Comparison of ENCODE assay signal across 1 cellular context in the genomic region with DNA sequence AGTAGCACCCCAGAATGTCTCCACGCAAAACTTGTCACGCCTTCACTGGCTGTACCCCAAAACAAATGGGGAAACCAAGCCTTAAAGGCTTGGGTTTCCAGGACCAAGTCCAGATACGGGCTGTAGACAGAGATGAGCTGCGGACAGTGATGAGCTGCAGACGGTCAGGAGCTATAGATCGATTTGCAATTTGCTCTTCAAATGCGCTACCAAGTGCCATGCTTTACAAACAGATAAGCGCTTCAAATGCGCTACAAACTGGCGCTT.
TF ChIP-seq lines count a peak whose summit lies in the region.

No MANE protein-coding gene starts in this region.

TF ChIP-seq in K562, 482 proteins besides CTCF, POLR2A, EP300 and RAD21 (continued from another document):
- TF ChIP-seq, protein P1, sequence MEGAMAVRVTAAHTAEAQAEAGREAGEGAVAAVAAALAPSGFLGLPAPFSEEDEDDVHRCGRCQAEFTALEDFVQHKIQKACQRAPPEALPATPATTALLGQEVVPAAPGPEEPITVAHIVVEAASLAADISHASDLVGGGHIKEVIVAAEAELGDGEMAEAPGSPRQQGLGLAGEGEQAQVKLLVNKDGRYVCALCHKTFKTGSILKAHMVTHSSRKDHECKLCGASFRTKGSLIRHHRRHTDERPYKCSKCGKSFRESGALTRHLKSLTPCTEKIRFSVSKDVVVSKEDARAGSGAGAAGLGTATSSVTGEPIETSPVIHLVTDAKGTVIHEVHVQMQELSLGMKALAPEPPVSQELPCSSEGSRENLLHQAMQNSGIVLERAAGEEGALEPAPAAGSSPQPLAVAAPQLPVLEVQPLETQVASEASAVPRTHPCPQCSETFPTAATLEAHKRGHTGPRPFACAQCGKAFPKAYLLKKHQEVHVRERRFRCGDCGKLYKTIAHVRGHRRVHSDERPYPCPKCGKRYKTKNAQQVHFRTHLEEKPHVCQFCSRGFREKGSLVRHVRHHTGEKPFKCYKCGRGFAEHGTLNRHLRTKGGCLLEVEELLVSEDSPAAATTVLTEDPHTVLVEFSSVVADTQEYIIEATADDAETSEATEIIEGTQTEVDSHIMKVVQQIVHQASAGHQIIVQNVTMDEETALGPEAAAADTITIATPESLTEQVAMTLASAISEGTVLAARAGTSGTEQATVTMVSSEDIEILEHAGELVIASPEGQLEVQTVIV (CRISPR knock-in tag; IDR thresholded peaks at IDR 0.05; ENCODE audit: borderline replicate concordance) = no peak
- TF ChIP-seq, protein P2, sequence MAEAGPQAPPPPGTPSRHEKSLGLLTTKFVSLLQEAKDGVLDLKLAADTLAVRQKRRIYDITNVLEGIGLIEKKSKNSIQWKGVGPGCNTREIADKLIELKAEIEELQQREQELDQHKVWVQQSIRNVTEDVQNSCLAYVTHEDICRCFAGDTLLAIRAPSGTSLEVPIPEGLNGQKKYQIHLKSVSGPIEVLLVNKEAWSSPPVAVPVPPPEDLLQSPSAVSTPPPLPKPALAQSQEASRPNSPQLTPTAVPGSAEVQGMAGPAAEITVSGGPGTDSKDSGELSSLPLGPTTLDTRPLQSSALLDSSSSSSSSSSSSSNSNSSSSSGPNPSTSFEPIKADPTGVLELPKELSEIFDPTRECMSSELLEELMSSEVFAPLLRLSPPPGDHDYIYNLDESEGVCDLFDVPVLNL (CRISPR knock-in tag; IDR thresholded peaks at IDR 0.05; ENCODE audit: low read depth) = no peak
- TF ChIP-seq SMAD4 (CRISPR knock-in tag; conservative IDR thresholded peaks at IDR 0.05) = no peak
- no peak for TF ChIP-seq EZH2 (IDR thresholded peaks at IDR 0.05; ENCODE audit: borderline replicate concordance, low read depth, low read length)
- TF ChIP-seq NCOA1 (IDR thresholded peaks at IDR 0.05; ENCODE audit: low read depth) = no peak
- no peak for TF ChIP-seq SIN3B (IDR thresholded peaks at IDR 0.05; ENCODE audit: low read depth)
